Comparison of ENCODE assay signal across 19 cellular contexts in genomic region chr1:179231923-179232322, GRCh38. TPM values are rescaled to one million over a fixed set of nuclear protein-coding genes. Genes with fewer than 3 reads are reported as not detected.
DNase-seq lines count a peak whose midpoint lies in the region; ATAC-seq, FAIRE-seq and TF ChIP-seq lines count a peak whose summit lies in the region.
"Had no signal": no experiment of that assay in that cellular context is flagged by ENCODE, and none has a peak within 500 bp of the region (broad histone marks: within the 10 kb centered on the region; RNA-seq: fewer than 3 reads in every experiment).

No MANE protein-coding gene starts in this region.

- no peak for ATAC-seq in gastrocnemius medialis
- no peak for ATAC-seq in upper lobe of right lung
- ATAC-seq: heart left ventricle; stimulated activated naive CD8-positive, alpha-beta T cell treated with anti-CD3 and anti-CD28 coated beads, Interleukin-15, amount 100 ng/mL, for 72 hours had no signal

- TF ChIP-seq POLR2A in endothelial cell of umbilical vein (IDR thresholded peaks at IDR 0.05; ENCODE audit: low read depth, low read length), result no peak
- no peak for TF ChIP-seq POLR2A in gastrocnemius medialis (IDR thresholded peaks at IDR 0.05)

- no peaks in the 10 kb centered on the region for H3K9me1 ChIP-seq in endothelial cell of umbilical vein (replicated peaks; ENCODE audit: control insufficient read depth, extremely low read depth, insufficient read depth, low read length)

- POLR2A ChIA-PET in endothelial cell of umbilical vein (lab: Charles Lee), result interaction anchor here (0.6 kb wide), 1 partner anchor 17 kb away, joined by 5 read pairs; no protein-coding TSS in a partner anchor

- H4K20me1 ChIP-seq in endothelial cell of umbilical vein (replicated peaks; ENCODE audit: control insufficient read depth, extremely low read depth, insufficient read depth, low read length), result no peaks in the 10 kb centered on the region
- H4K20me1 ChIP-seq in neural progenitor cell (ENCODE audit: low read depth), result peaks cover 17% of the 10 kb centered on the region

- H3K9me3 ChIP-seq in endothelial cell of umbilical vein (replicated peaks; ENCODE audit: control insufficient read depth, insufficient read depth, low read length), result no peaks in the 10 kb centered on the region
- H3K9me3 ChIP-seq in neural progenitor cell (ENCODE audit: low read depth), result no peaks in the 10 kb centered on the region
- H3K9me3 ChIP-seq in gastrocnemius medialis, result no peaks in the 10 kb centered on the region
- no peaks in the 10 kb centered on the region for H3K9me3 ChIP-seq in upper lobe of right lung
- H3K9me3 ChIP-seq: BE2C, heart left ventricle had no signal

- peaks cover 12% of the 10 kb centered on the region for H3F3A ChIP-seq in neural progenitor cell (ENCODE audit: low read depth)

- TF ChIP-seq CTCF in endothelial cell of umbilical vein (IDR thresholded peaks at IDR 0.05; ENCODE audit: extremely low read depth in 1 of 2, insufficient read depth in 1 of 2, low read depth in 1 of 2, low read length in 2 of 2), result no peak
- no peak for TF ChIP-seq CTCF in neural progenitor cell (IDR thresholded peaks at IDR 0.05)
- no peak for TF ChIP-seq CTCF in gastrocnemius medialis (IDR thresholded peaks at IDR 0.05 in 4 of 5, conservative IDR thresholded peaks at IDR 0.05 in 1 of 5)
- TF ChIP-seq CTCF in upper lobe of right lung (IDR thresholded peaks at IDR 0.05), result no peak

- no TSS peak for BruUV-seq in endothelial cell of umbilical vein (replicated peaks; lab: Mats Ljungman, UMichigan)

- no peaks in the 10 kb centered on the region for H3K27me3 Mint-ChIP-seq in neural progenitor cell (ENCODE audit: insufficient read depth, low read depth)
- H3K27me3 Mint-ChIP-seq: stimulated activated naive CD8-positive, alpha-beta T cell treated with anti-CD3 and anti-CD28 coated beads, Interleukin-15, amount 100 ng/mL, for 72 hours had no signal

- no peaks in the 10 kb centered on the region for H3K36me3 ChIP-seq in endothelial cell of umbilical vein (ENCODE audit: control insufficient read depth in 2 of 2, extremely low read depth in 1 of 2, insufficient read depth in 2 of 2, low read length in 2 of 2)
- no peaks in the 10 kb centered on the region for H3K36me3 ChIP-seq in neural progenitor cell
- H3K36me3 ChIP-seq in gastrocnemius medialis, result no peaks in the 10 kb centered on the region
- no peaks in the 10 kb centered on the region for H3K36me3 ChIP-seq in upper lobe of right lung
- H3K36me3 ChIP-seq: heart left ventricle had no signal

- H3K4me3 Mint-ChIP-seq in neural progenitor cell, result no peak overlapping the region
- H3K4me3 Mint-ChIP-seq: activated CD4-positive, alpha-beta T cell treated with anti-CD3 and anti-CD28 coated beads, Interleukin-2, amount 10 ng/mL, durations not matched to agents 7 days and 5 days; mesothelial cell of epicardium; stimulated activated naive CD8-positive, alpha-beta T cell treated with anti-CD3 and anti-CD28 coated beads, Interleukin-15, amount 100 ng/mL, for 72 hours had no signal

- peaks cover 17% of the 10 kb centered on the region for H3K4me1 Mint-ChIP-seq in neural progenitor cell

- CTCF ChIA-PET in endothelial cell of umbilical vein (lab: Charles Lee), result interaction anchor here (0.9 kb wide), 1 partner anchor 111 kb away, joined by 3 read pairs; no protein-coding TSS in a partner anchor

- peaks cover 9% of the 10 kb centered on the region for H3K36me3 Mint-ChIP-seq in neural progenitor cell
- H3K36me3 Mint-ChIP-seq: mesothelial cell of epicardium had no signal

- H3K9me3 Mint-ChIP-seq in neural progenitor cell, result no peaks in the 10 kb centered on the region
- H3K9me3 Mint-ChIP-seq: activated CD4-positive, alpha-beta T cell treated with anti-CD3 and anti-CD28 coated beads, Interleukin-2, amount 10 ng/mL, durations not matched to agents 7 days and 5 days; stimulated activated naive CD8-positive, alpha-beta T cell treated with anti-CD3 and anti-CD28 coated beads, Interleukin-15, amount 100 ng/mL, for 72 hours had no signal

- H3K27me3 ChIP-seq in endothelial cell of umbilical vein (ENCODE audit: control insufficient read depth in 2 of 2, insufficient read depth in 2 of 2, low read length in 2 of 2), result no peaks in the 10 kb centered on the region
- H3K27me3 ChIP-seq in neural progenitor cell, result peaks cover 12% of the 10 kb centered on the region
- no peaks in the 10 kb centered on the region for H3K27me3 ChIP-seq in gastrocnemius medialis
- no peaks in the 10 kb centered on the region for H3K27me3 ChIP-seq in upper lobe of right lung
- H3K27me3 ChIP-seq: BE2C, heart left ventricle had no signal

- H3K9ac ChIP-seq in endothelial cell of umbilical vein (replicated peaks; ENCODE audit: extremely low read depth, insufficient read depth, low read length), result no peak overlapping the region
- H3K9ac ChIP-seq in neural progenitor cell, result no peak overlapping the region

- no peak for FAIRE-seq in endothelial cell of umbilical vein (lab: Jason Lieb, UNC)
- FAIRE-seq: D721Med, islet of Langerhans had no signal

- H3K4me1 ChIP-seq in endothelial cell of umbilical vein (ENCODE audit: control insufficient read depth, extremely low read depth, insufficient read depth, low read length) (peaks cover 34% of the 10 kb centered on the region), neural progenitor cell (no peaks in the 10 kb centered on the region), gastrocnemius medialis (peaks cover 9 to 10% of the 10 kb centered on the region in 2 donors), upper lobe of right lung (peaks cover 6% of the 10 kb centered on the region)
- H3K4me1 ChIP-seq: BE2C had no signal

- dilution Hi-C loops in endothelial cell of umbilical vein (cut with MboI; ENCODE audit: extremely low pct_ligation_motif_present, low sequenced_read_pairs), result no loop called here

- H3K4me3 ChIP-seq in endothelial cell of umbilical vein (replicated peaks in 1 of 3; ENCODE audit: insufficient read depth in 1 of 3, low read depth in 1 of 3, low read length in 3 of 3) (no peak overlapping the region), neural progenitor cell (no peak overlapping the region), gastrocnemius medialis (no peak overlapping the region), upper lobe of right lung (no peak overlapping the region)
- H3K4me3 ChIP-seq: heart left ventricle had no signal

- H3K79me2 ChIP-seq in endothelial cell of umbilical vein (ENCODE audit: control insufficient read depth, insufficient read depth, low read length) (peaks cover 21% of the 10 kb centered on the region), neural progenitor cell (ENCODE audit: low read depth) (peaks cover 20% of the 10 kb centered on the region)

- H2AFZ ChIP-seq in endothelial cell of umbilical vein (ENCODE audit: low read depth, low read length) (peak overlapping the region; percentile 47), neural progenitor cell (replicated peaks) (no peak overlapping the region)

- H3K27ac ChIP-seq in endothelial cell of umbilical vein (ENCODE audit: insufficient read depth, low read depth, low read length) (no peak overlapping the region), neural progenitor cell (no peak overlapping the region), gastrocnemius medialis (no peak overlapping the region), upper lobe of right lung (no peak overlapping the region)
- H3K27ac ChIP-seq: heart left ventricle had no signal

- H3K4me2 ChIP-seq in endothelial cell of umbilical vein (ENCODE audit: insufficient read depth, low read length) (no peak overlapping the region), neural progenitor cell (no peak overlapping the region)

- DNase-seq in AG20443 (ENCODE audit: low spot score), result peak; percentile 30
- DNase-seq in HS-5 (ENCODE audit: low read depth), result peak; percentile 66
- DNase-seq in endothelial cell of umbilical vein (ENCODE audit: low read depth, low spot score), result no peak
- no peak for DNase-seq in neural progenitor cell (ENCODE audit: low spot score)
- no peak for DNase-seq in NCI-H187 treated with DMSO at 0.1 percent for 48 hours (lab: John Stamatoyannopoulos, UW)
- DNase-seq in central memory CD4-positive, alpha-beta T cell, result no peak
- DNase-seq in gastrocnemius medialis, result no peak
- DNase-seq in upper lobe of right lung, result no peak
- DNase-seq: activated CD4-positive, alpha-beta T cell treated with anti-CD3 and anti-CD28 coated beads, Interleukin-2, amount 10 ng/mL, durations not matched to agents 7 days and 5 days; activated naive CD4-positive, alpha-beta T cell treated with Interleukin-2 at 50 U/mL for 16 hours; BE2C; dermis blood vessel endothelial cell; heart left ventricle; NCI-H526 treated with DMSO at 0.1 percent for 48 hours; stimulated activated naive CD8-positive, alpha-beta T cell treated with anti-CD3 and anti-CD28 coated beads, Interleukin-15, amount 100 ng/mL, for 72 hours; SW 1271 had no signal

- in situ Hi-C loops in gastrocnemius medialis (cut with MboI; ENCODE audit: low sequenced_read_pairs in 4 of 4), result loop anchor here in 1 of 4 donors (25.0 kb wide), 1 partner anchor 130 kb away; the partner anchor contains the start of gene AXDND1

- H3K27ac Mint-ChIP-seq in neural progenitor cell, result peak overlapping the region; percentile 6
- H3K27ac Mint-ChIP-seq: activated CD4-positive, alpha-beta T cell treated with anti-CD3 and anti-CD28 coated beads, Interleukin-2, amount 10 ng/mL, durations not matched to agents 7 days and 5 days; mesothelial cell of epicardium; stimulated activated naive CD8-positive, alpha-beta T cell treated with anti-CD3 and anti-CD28 coated beads, Interleukin-15, amount 100 ng/mL, for 72 hours had no signal

- intact Hi-C loops in endothelial cell of umbilical vein (cut with micrococcal nuclease) (loop anchor here (5.0 kb wide), 1 partner anchor 90 kb away; no protein-coding TSS in a partner anchor), gastrocnemius medialis (cut with DNase I; ENCODE audit: low total_unique reads) (no loop called here), upper lobe of right lung (cut with DNase I) (no loop called here)

TF ChIP-seq in endothelial cell of umbilical vein, 7 proteins besides CTCF, POLR2A, EP300 and RAD21 (continues in another document):
- no peak for TF ChIP-seq MYC (IDR thresholded peaks at IDR 0.05; ENCODE audit: low read depth, low read length)
- TF ChIP-seq JUN (IDR thresholded peaks at IDR 0.05; ENCODE audit: borderline replicate concordance, insufficient read depth, insufficient read length, low read depth), result no peak
- TF ChIP-seq GATA2 (IDR thresholded peaks at IDR 0.05; ENCODE audit: insufficient read depth, insufficient read length, low read depth, low read length), result peak; percentile 38

RNA-seq across cellular contexts. Expression of gene ABL2, which starts 2.4 kb away (rescaled TPM):
- 158 and 165 TPM in 2 replicates for total RNA-seq in endothelial cell of umbilical vein
- 37.0 and 41.8 TPM in 2 replicates for polyA plus RNA-seq in endothelial cell of umbilical vein
- polyA plus RNA-seq in endothelial cell of umbilical vein (2011; cell fraction: cytosol; rRNA removed), result 27.4 and 30.0 TPM in 2 replicates
- 148 TPM in 2 replicates for polyA plus RNA-seq in endothelial cell of umbilical vein (2011; cell fraction: nucleus; rRNA removed)
- 58.6 and 81.4 TPM in 2 replicates for polyA plus RNA-seq in endothelial cell of umbilical vein (2012)
- 605 and 633 TPM in 2 replicates for polyA minus RNA-seq in endothelial cell of umbilical vein
- 29.0 TPM for polyA minus RNA-seq in endothelial cell of umbilical vein (2011; cell fraction: cytosol; rRNA and poly(A)+ RNA removed)
- polyA minus RNA-seq in endothelial cell of umbilical vein (2011; cell fraction: nucleus; rRNA and poly(A)+ RNA removed), result 622 and 856 TPM in 2 replicates
- total RNA-seq in neural progenitor cell (ENCODE audit: low replicate concordance), result 17.9 and 20.1 TPM in 2 replicates
- 1 to 10 TPM; 4.4 to 9.3 (median 5.8) TPM for total RNA-seq in gastrocnemius medialis
- 32.7 TPM for total RNA-seq in upper lobe of right lung

Comparison
In these comparisons a context has a peak if more than half of its experiments do, and no peak if none do; other contexts are left out.
1. DNase-seq: peak in AG20443 (single experiment) and HS-5 (single experiment); none in endothelial cell of umbilical vein (single experiment), neural progenitor cell (single experiment), NCI-H187 treated with DMSO at 0.1 percent for 48 hours (single experiment), central memory CD4-positive, alpha-beta T cell (single experiment), gastrocnemius medialis (0 of 2) and upper lobe of right lung (single experiment).